19 cellular contexts compared by ENCODE assay signal in genomic region chrY:24561422-24561821, GRCh38. TPM values are rescaled to one million over a fixed set of nuclear protein-coding genes. Genes with fewer than 3 reads are reported as not detected.
"Had no signal": no experiment of that assay in that cellular context is flagged by ENCODE, and none has a peak within 500 bp of the region (broad histone marks: within the 10 kb centered on the region; RNA-seq: fewer than 3 reads in every experiment).

No MANE protein-coding gene starts in this region.

RNA-seq across cellular contexts. Expression of gene BPY2B, which starts 56.4 kb away (rescaled TPM):
- total RNA-seq: activated naive CD4-positive, alpha-beta T cell treated with anti-CD3 and anti-CD28 coated beads for 36 hours; activated naive CD4-positive, alpha-beta T cell treated with anti-CD3 and anti-CD28 coated beads, Interleukin-2, amount 50 U/mL, for 72 hours; activated naive CD8-positive, alpha-beta T cell treated with anti-CD3 and anti-CD28 coated beads for 36 hours; activated naive CD8-positive, alpha-beta T cell treated with anti-CD3 and anti-CD28 coated beads, Interleukin-2, amount 10 ng/mL, durations not matched to agents 7 days and 5 days; activated T-cell treated with anti-CD3 and anti-CD28 coated beads, Interleukin-2, amount 50 U/mL, for 4 hours; activated T-cell treated with anti-CD3 and anti-CD28 coated beads, Interleukin-2, amount 50 U/mL, for 72 hours; activated T-helper 1 cell treated with anti-CD3 and anti-CD28 coated beads, Interleukin-12 subunit alpha, Interleukin-12 subunit beta, Interleukin-2, Interleukin-4 antibody, amounts not matched to agents 30 ng/mL and 10 ng/mL and 1 ng/mL, durations not matched to agents 14 hours and 24 hours and 36 hours; activated T-helper 17 cell treated with anti-CD3 and anti-CD28 coated beads, Interleukin-2, amount 50 U/mL, for 72 hours; activated T-helper 2 cell treated with anti-CD3 and anti-CD28 coated beads, Interferon-gamma antibody, Interleukin-2, Interleukin-4, amounts not matched to agents 10 μg/mL and 5 μg/mL and 100 μg/mL, durations not matched to agents 14 hours and 24 hours and 36 hours; adrenal gland; aorta; ascending aorta; astrocyte; breast epithelium; bronchial epithelial cell; cardiac muscle cell; cardiac septum; cerebellum; chondrocyte had no signal
